In the genomic region with DNA sequence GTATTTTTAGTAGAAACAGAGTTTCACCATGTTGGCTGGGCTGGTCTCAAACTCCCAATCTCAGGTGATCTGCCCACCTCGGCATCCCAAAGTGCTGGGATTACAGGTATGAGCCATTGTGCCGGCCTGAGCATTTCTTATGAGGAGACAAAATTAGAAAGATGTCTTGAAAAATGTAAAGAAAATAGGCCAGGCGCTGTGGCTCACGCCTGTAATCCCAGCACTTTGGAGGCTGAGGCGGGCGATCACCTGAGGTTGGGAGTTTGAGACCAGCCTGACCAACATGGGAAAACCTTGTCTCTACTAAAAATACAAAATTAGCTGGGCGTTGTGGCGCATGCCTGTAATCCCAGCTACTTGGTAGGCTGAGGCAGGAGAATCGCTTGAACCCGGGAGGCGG, we compare ENCODE assay signal across 3 cellular contexts. TPM values are rescaled to one million over a fixed set of nuclear protein-coding genes. Genes with fewer than 3 reads are reported as not detected.
"Had no signal": no experiment of that assay in that cellular context is flagged by ENCODE, and none has a peak within 500 bp of the region (broad histone marks: within the 10 kb centered on the region; RNA-seq: fewer than 3 reads in every experiment).

No MANE protein-coding gene starts in this region.

RNA-seq across cellular contexts. Expression of a gene that starts 42.9 kb away (rescaled TPM):
- total RNA-seq: IMR-90, K562 had no signal
- polyA plus RNA-seq: IgD-negative memory B cell, IMR-90, K562 had no signal
